Comparison of ENCODE assay signal across 25 cellular contexts in the genomic region with DNA sequence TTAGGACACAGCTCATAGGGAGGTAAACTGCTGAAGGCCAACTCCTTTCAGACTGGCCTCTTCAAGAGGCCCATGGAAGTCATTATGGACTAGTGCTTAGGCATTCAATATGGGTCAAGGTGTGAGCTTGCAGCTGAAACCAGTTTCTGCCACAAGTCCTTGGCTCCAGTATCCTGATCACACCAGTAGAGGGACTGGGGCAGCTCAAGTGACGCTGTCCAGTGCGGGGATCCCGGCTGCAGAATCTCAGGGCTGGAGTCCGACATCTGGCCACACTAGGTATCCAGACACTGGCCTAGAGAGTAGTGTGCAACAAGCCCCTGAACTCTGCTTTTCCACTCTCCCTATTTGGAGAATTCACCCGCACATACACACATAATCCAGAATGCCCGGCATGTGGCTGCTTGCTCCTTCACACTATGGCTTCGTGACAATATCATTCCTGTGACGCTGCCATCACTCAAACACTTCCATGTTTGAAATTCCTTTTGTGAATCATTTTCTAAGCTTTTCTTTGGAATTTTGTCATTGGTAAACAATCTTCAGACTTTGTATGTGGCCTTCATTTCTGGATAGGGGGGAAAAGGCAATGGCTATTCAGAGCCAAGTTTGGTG.
DNase-seq lines count a peak whose midpoint lies in the region; ATAC-seq and TF ChIP-seq lines count a peak whose summit lies in the region.
"Had no signal": no experiment of that assay in that cellular context is flagged by ENCODE, and none has a peak within 500 bp of the region (broad histone marks: within the 10 kb centered on the region; RNA-seq: fewer than 3 reads in every experiment).

No MANE protein-coding gene starts in this region.

- H2BK120ac ChIP-seq in trophoblast cell (ENCODE audit: insufficient read depth, low read length, poor library complexity): no peak overlapping the region

- no peak overlapping the region for H2AFZ ChIP-seq in trophoblast cell (ENCODE audit: insufficient read depth, low read length, poor library complexity)

- WGBS in trophoblast cell (ENCODE audit: extremely low coverage, insufficient coverage, insufficient read length): no CpG with 5 or more reads among the region's 8 CpGs

- no peak overlapping the region for H2BK12ac ChIP-seq in trophoblast cell (ENCODE audit: low read length)

- CTCF ChIA-PET in Caco-2 (lab: Charles Lee): interaction anchor here (0.5 to 0.9 kb wide), 2 partner anchors 10 to 20 kb away, joined by 3 to 4 read pairs; no protein-coding TSS in a partner anchor

- H3K4ac ChIP-seq in trophoblast cell (ENCODE audit: low read depth, low read length): no peak overlapping the region

- DNase-seq in Caco-2 (peak; percentile 53 to 59), M059J (ENCODE audit: low read depth) (peak; percentile 63), epithelial cell of proximal tubule (ENCODE audit: low read depth) (no peak), trophoblast cell (peak; percentile 91 to 97), SKM-1 (lab: John Stamatoyannopoulos, UW; ENCODE audit: unreplicated experiment) (no peak), NCI-H2196 treated with DMSO at 0.1 percent for 48 hours (lab: John Stamatoyannopoulos, UW; ENCODE audit: unreplicated experiment) (no peak), DMS153 treated with DMSO at 0.1 percent for 48 hours (lab: John Stamatoyannopoulos, UW; ENCODE audit: unreplicated experiment) (no peak)
- DNase-seq: activated CD4-positive, alpha-beta memory T cell treated with anti-CD3 and anti-CD28 coated beads for 36 hours; activated effector memory CD4-positive, alpha-beta T cell treated with anti-CD3 and anti-CD28 coated beads, Interleukin-2, amount 50 U/mL, for 16 hours; activated T-cell treated with anti-CD3 and anti-CD28 coated beads for 4 hours; AML-193; CD8-positive, alpha-beta memory T cell; cortex of kidney; head of caudate nucleus; left ventricle myocardium inferior; NCI-H2171 treated with DMSO at 0.1 percent for 48 hours; NCI-H69; posterior cingulate gyrus; stimulated activated CD4-positive, alpha-beta T cell treated with anti-CD3 and anti-CD28 coated beads, Interleukin-1b, Interleukin-23, amount 100 ng/mL, for 48 hours; T1000 had no signal

- H3K4me3 ChIP-seq in Caco-2 (ENCODE audit: low read depth, low read length) (no peak overlapping the region), epithelial cell of proximal tubule (ENCODE audit: low read depth, low read length) (no peak overlapping the region), trophoblast cell (ENCODE audit: low read depth, low read length) (no peak overlapping the region)
- H3K4me3 ChIP-seq: cardiac muscle cell, left ventricle myocardium inferior had no signal

- H3K9me3 ChIP-seq in Caco-2 (no peaks in the 10 kb centered on the region; the same call in 1 of the 2 replicates), trophoblast cell (ENCODE audit: insufficient read depth, low read depth, low read length) (no peaks in the 10 kb centered on the region)
- H3K9me3 ChIP-seq: left ventricle myocardium inferior had no signal

- H3K9ac ChIP-seq in trophoblast cell (ENCODE audit: low read length): no peak overlapping the region

- no peak overlapping the region for H2AK5ac ChIP-seq in trophoblast cell (ENCODE audit: low read length)

- H3K36me3 ChIP-seq in Caco-2 (ENCODE audit: control insufficient read depth, insufficient read depth, low read length): no peaks in the 10 kb centered on the region
- no peaks in the 10 kb centered on the region for H3K36me3 ChIP-seq in trophoblast cell (ENCODE audit: control insufficient read depth in 1 of 2, insufficient read depth in 2 of 2, low read length in 2 of 2)
- H3K36me3 ChIP-seq: cardiac muscle cell, left ventricle myocardium inferior had no signal

- H3K27me3 Mint-ChIP-seq in Caco-2 (ENCODE audit: insufficient read depth, unreplicated experiment): no peaks in the 10 kb centered on the region
- H3K27me3 Mint-ChIP-seq: activated CD4-positive, alpha-beta memory T cell treated with anti-CD3 and anti-CD28 coated beads for 36 hours; CD8-positive, alpha-beta memory T cell; IgD-negative memory B cell had no signal

- POLR2A ChIA-PET in Caco-2 (lab: Charles Lee): no interaction called here

- no peak overlapping the region for H4K12ac ChIP-seq in trophoblast cell (ENCODE audit: low read depth, low read length)

- no peak overlapping the region for H3K18ac ChIP-seq in trophoblast cell (ENCODE audit: low read length)

- H3K9me3 Mint-ChIP-seq in Caco-2 (ENCODE audit: unreplicated experiment): peaks cover 10% of the 10 kb centered on the region
- H3K9me3 Mint-ChIP-seq: activated CD4-positive, alpha-beta memory T cell treated with anti-CD3 and anti-CD28 coated beads for 36 hours; IgD-negative memory B cell; nephron had no signal

- ATAC-seq in GM21786 (IDR thresholded peaks at IDR 0.05; ENCODE audit: unreplicated experiment): no peak

- no peak overlapping the region for H4K91ac ChIP-seq in trophoblast cell (ENCODE audit: low read depth, low read length)

- H3K79me2 ChIP-seq in trophoblast cell (ENCODE audit: control insufficient read depth, insufficient read depth, low read length, poor library complexity): no peaks in the 10 kb centered on the region

- no peak overlapping the region for H3K23ac ChIP-seq in trophoblast cell (ENCODE audit: low read length)

- H3K27me3 ChIP-seq in Caco-2 (replicated peaks; ENCODE audit: control insufficient read depth, insufficient read depth, low read length): no peaks in the 10 kb centered on the region
- H3K27me3 ChIP-seq in trophoblast cell (ENCODE audit: insufficient read depth, low read length): no peaks in the 10 kb centered on the region
- H3K27me3 ChIP-seq: cardiac muscle cell had no signal

- H4K8ac ChIP-seq in trophoblast cell (ENCODE audit: low read depth, low read length): no peak overlapping the region

- H3K27ac Mint-ChIP-seq in Caco-2 (ENCODE audit: unreplicated experiment): no peak overlapping the region
- H3K27ac Mint-ChIP-seq: activated CD4-positive, alpha-beta memory T cell treated with anti-CD3 and anti-CD28 coated beads for 36 hours; IgD-negative memory B cell; nephron had no signal

- H3K79me1 ChIP-seq in trophoblast cell (ENCODE audit: low read length): peaks cover 2% of the 10 kb centered on the region

- no TSS peak for BruUV-seq in Caco-2 (replicated peaks; lab: Mats Ljungman, UMichigan)

- no peak overlapping the region for H2BK5ac ChIP-seq in trophoblast cell (ENCODE audit: low read depth, low read length, poor library complexity)

- TF ChIP-seq CTCF in Caco-2 (IDR thresholded peaks at IDR 0.05; ENCODE audit: insufficient read depth in 1 of 2, low read depth in 1 of 2, low read length in 1 of 2, severe bottlenecking in 1 of 2, unreplicated experiment in 1 of 2) (peak; percentile 46 to 53), epithelial cell of proximal tubule (conservative IDR thresholded peaks at IDR 0.05; ENCODE audit: low read depth, low read length) (peak; percentile 12)

- peaks cover 6% of the 10 kb centered on the region for H3K36me3 Mint-ChIP-seq in Caco-2 (ENCODE audit: insufficient read depth, unreplicated experiment)
- H3K36me3 Mint-ChIP-seq: activated CD4-positive, alpha-beta memory T cell treated with anti-CD3 and anti-CD28 coated beads for 36 hours; CD8-positive, alpha-beta memory T cell; IgD-negative memory B cell had no signal

- H3K14ac ChIP-seq in trophoblast cell (ENCODE audit: low read length): no peak overlapping the region

- no peak overlapping the region for H3K27ac ChIP-seq in trophoblast cell (ENCODE audit: low read depth, low read length)
- H3K27ac ChIP-seq: cardiac muscle cell, HL-60, left ventricle myocardium inferior had no signal

- H3K4me1 ChIP-seq in Caco-2 (peaks cover 40% of the 10 kb centered on the region), trophoblast cell (ENCODE audit: control insufficient read depth in 1 of 2, insufficient read depth in 2 of 2, low read length in 2 of 2) (no peaks in the 10 kb centered on the region)
- H3K4me1 ChIP-seq: left ventricle myocardium inferior had no signal

- intact Hi-C loops in Caco-2 (cut with micrococcal nuclease; ENCODE audit: unreplicated experiment): no loop called here

- peaks cover 24% of the 10 kb centered on the region for H3K4me1 Mint-ChIP-seq in Caco-2 (ENCODE audit: low read depth, unreplicated experiment)
- H3K4me1 Mint-ChIP-seq: CD8-positive, alpha-beta memory T cell; IgD-negative memory B cell; nephron had no signal

- H3K4me2 ChIP-seq in trophoblast cell (ENCODE audit: low read length): no peak overlapping the region

- no peak overlapping the region for H3K4me3 Mint-ChIP-seq in Caco-2 (ENCODE audit: unreplicated experiment)
- H3K4me3 Mint-ChIP-seq: activated CD4-positive, alpha-beta memory T cell treated with anti-CD3 and anti-CD28 coated beads for 36 hours; CD8-positive, alpha-beta memory T cell; IgD-negative memory B cell; nephron had no signal

Comparison
In these comparisons a context has a peak if more than half of its experiments do, and no peak if none do; other contexts are left out.
1. DNase-seq: peak in Caco-2 (2 of 2), M059J (single experiment) and trophoblast cell (2 of 2); none in epithelial cell of proximal tubule (single experiment), SKM-1 (single experiment), NCI-H2196 treated with DMSO at 0.1 percent for 48 hours (single experiment) and DMS153 treated with DMSO at 0.1 percent for 48 hours (single experiment).